In the genomic region with DNA sequence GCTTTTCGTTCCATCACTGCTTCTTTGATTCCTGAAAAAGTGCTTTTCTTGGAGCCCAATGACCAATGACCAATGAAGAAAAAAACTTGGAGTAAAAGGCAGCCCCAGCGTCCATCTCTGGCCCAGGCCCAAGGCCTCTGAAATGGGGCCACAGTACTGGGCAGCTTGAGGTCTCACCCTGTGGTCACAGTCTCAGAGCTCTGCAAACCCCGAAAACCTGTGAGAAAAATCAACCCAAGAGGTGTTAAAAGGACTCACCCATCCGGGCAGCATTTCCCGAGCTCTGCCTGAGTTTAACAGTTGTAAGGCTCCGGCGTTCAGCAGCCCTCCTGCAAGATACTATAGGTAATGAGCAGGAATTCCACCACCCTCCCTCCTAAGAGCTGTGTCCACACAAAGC, we compare ENCODE assay signal across 16 cellular contexts. TPM values are rescaled to one million over a fixed set of nuclear protein-coding genes. Genes with fewer than 3 reads are reported as not detected.
DNase-seq lines count a peak whose midpoint lies in the region; ATAC-seq and TF ChIP-seq lines count a peak whose summit lies in the region.
"Had no signal": no experiment of that assay in that cellular context is flagged by ENCODE, and none has a peak within 500 bp of the region (broad histone marks: within the 10 kb centered on the region; RNA-seq: fewer than 3 reads in every experiment).

No MANE protein-coding gene starts in this region.

- H3K27me3 ChIP-seq in CD8-positive, alpha-beta T cell (ENCODE audit: insufficient read depth, low read length), result no peaks in the 10 kb centered on the region
- H3K27me3 ChIP-seq in smooth muscle cell (ENCODE audit: low read depth) (no peaks in the 10 kb centered on the region), testis (no peaks in the 10 kb centered on the region)

- no peak overlapping the region for H2AFZ ChIP-seq in smooth muscle cell (ENCODE audit: low read depth)

- peak overlapping the region; percentile 15 for H3K27ac ChIP-seq in CD8-positive, alpha-beta T cell (ENCODE audit: low read depth, low read length)
- H3K27ac ChIP-seq in smooth muscle cell (ENCODE audit: low read depth), result peak overlapping the region; percentile 75
- no peak overlapping the region for H3K27ac ChIP-seq in testis

- peak overlapping the region; percentile 28 for H3K4me2 ChIP-seq in smooth muscle cell

- 78% methylated on average over 7 of the region's 7 CpGs for WGBS in smooth muscle cell (ENCODE audit: low lambda C conversion rate)
- WGBS in testis, 2 donors, result 84 to 94% methylated on average over 6 to 7 of the region's 7 CpGs

- peak overlapping the region; percentile 40 for H3K4me3 Mint-ChIP-seq in CD8-positive, alpha-beta T cell
- H3K4me3 Mint-ChIP-seq in activated T-helper 1 cell treated with anti-CD3 and anti-CD28 coated beads, Interleukin-12 subunit alpha, Interleukin-12 subunit beta, Interleukin-2, Interleukin-4 antibody, amounts not matched to agents 30 ng/mL and 10 ng/mL and 1 ng/mL, durations not matched to agents 14 hours and 24 hours and 36 hours, result no peak overlapping the region
- H3K4me3 Mint-ChIP-seq in immature natural killer cell, result peak overlapping the region; percentile 91 to 100 (median 96)
- H3K4me3 Mint-ChIP-seq: activated T-cell treated with anti-CD3 and anti-CD28 coated beads, Interleukin-2, amount 50 U/mL, for 24 hours had no signal

- no peak overlapping the region for H3K4me3 ChIP-seq in CD8-positive, alpha-beta T cell (ENCODE audit: low read depth, low read length)
- H3K4me3 ChIP-seq in smooth muscle cell (no peak overlapping the region), testis (no peak overlapping the region)
- H3K4me3 ChIP-seq: skin epidermis had no signal

- peaks cover 15% of the 10 kb centered on the region for H3F3A ChIP-seq in smooth muscle cell (ENCODE audit: low read depth)

- peaks cover 37% of the 10 kb centered on the region for H3K4me1 Mint-ChIP-seq in CD8-positive, alpha-beta T cell (ENCODE audit: low read depth)
- H3K4me1 Mint-ChIP-seq in activated T-helper 1 cell treated with anti-CD3 and anti-CD28 coated beads, Interleukin-12 subunit alpha, Interleukin-12 subunit beta, Interleukin-2, Interleukin-4 antibody, amounts not matched to agents 30 ng/mL and 10 ng/mL and 1 ng/mL, durations not matched to agents 14 hours and 24 hours and 36 hours (ENCODE audit: low read depth), result peaks cover 29% of the 10 kb centered on the region
- H3K4me1 Mint-ChIP-seq in immature natural killer cell, result peaks cover 74 to 79% of the 10 kb centered on the region in 2 donors

- no peaks in the 10 kb centered on the region for H3K9me3 ChIP-seq in CD8-positive, alpha-beta T cell (ENCODE audit: low read length)
- H3K9me3 ChIP-seq in smooth muscle cell (replicated peaks; ENCODE audit: low read depth) (no peaks in the 10 kb centered on the region), testis (no peaks in the 10 kb centered on the region)

- no peaks in the 10 kb centered on the region for H3K36me3 ChIP-seq in CD8-positive, alpha-beta T cell (ENCODE audit: insufficient read depth, low read length)
- H3K36me3 ChIP-seq in smooth muscle cell (ENCODE audit: low read depth) (no peaks in the 10 kb centered on the region), testis (ENCODE audit: low read depth, missing control alignments) (no peaks in the 10 kb centered on the region)

- no peaks in the 10 kb centered on the region for H3K79me2 ChIP-seq in smooth muscle cell (ENCODE audit: low read depth)

- TF ChIP-seq POLR2A in testis (IDR thresholded peaks at IDR 0.05), result no peak

- peaks cover 34% of the 10 kb centered on the region for H3K4me1 ChIP-seq in CD8-positive, alpha-beta T cell (ENCODE audit: insufficient read depth, low read length)
- H3K4me1 ChIP-seq in smooth muscle cell (ENCODE audit: low read depth), result peaks cover 10% of the 10 kb centered on the region
- H3K4me1 ChIP-seq in testis, result peaks cover 13% of the 10 kb centered on the region

- H3K9me3 Mint-ChIP-seq in CD8-positive, alpha-beta T cell, result no peaks in the 10 kb centered on the region
- no peaks in the 10 kb centered on the region for H3K9me3 Mint-ChIP-seq in activated T-helper 1 cell treated with anti-CD3 and anti-CD28 coated beads, Interleukin-12 subunit alpha, Interleukin-12 subunit beta, Interleukin-2, Interleukin-4 antibody, amounts not matched to agents 30 ng/mL and 10 ng/mL and 1 ng/mL, durations not matched to agents 14 hours and 24 hours and 36 hours
- no peaks in the 10 kb centered on the region for H3K9me3 Mint-ChIP-seq in immature natural killer cell
- H3K9me3 Mint-ChIP-seq: activated T-cell treated with anti-CD3 and anti-CD28 coated beads, Interleukin-2, amount 50 U/mL, for 24 hours; H9 had no signal

- no peak for DNase-seq in CD8-positive, alpha-beta T cell
- no peak for DNase-seq in activated T-helper 1 cell treated with anti-CD3 and anti-CD28 coated beads, Interleukin-12 subunit alpha, Interleukin-12 subunit beta, Interleukin-2, Interleukin-4 antibody, amounts not matched to agents 30 ng/mL and 10 ng/mL and 1 ng/mL, durations not matched to agents 14 hours and 24 hours and 36 hours (ENCODE audit: low spot score)
- peak; percentile 84 for DNase-seq in immature natural killer cell
- DNase-seq in smooth muscle cell (lab: John Stamatoyannopoulos, UW; ENCODE audit: unreplicated experiment), result no peak
- no peak for DNase-seq in testis
- DNase-seq in COLO829 (ENCODE audit: low spot score), result no peak
- DNase-seq: activated CD4-positive, alpha-beta T cell treated with anti-CD3 and anti-CD28 coated beads for 4 hours; activated T-cell treated with anti-CD3 and anti-CD28 coated beads, Interleukin-2, amount 50 U/mL, for 24 hours; H9; NCI-H2171 treated with DMSO at 0.1 percent for 48 hours; SIG-M5 had no signal

- ATAC-seq in CD8-positive, alpha-beta T cell, result no peak
- ATAC-seq in GM21528 (IDR thresholded peaks at IDR 0.05; ENCODE audit: low FRiP score, unreplicated experiment) (no peak), GM18870 (IDR thresholded peaks at IDR 0.05; ENCODE audit: unreplicated experiment) (no peak)

- CTCF ChIA-PET in CD8-positive, alpha-beta T cell (lab: Charles Lee), result interaction anchor here (0.7 to 1.9 kb wide), 2 partner anchors 17 to 84 kb away, joined by 3 to 6 read pairs; no protein-coding TSS in a partner anchor

- peaks cover 5% of the 10 kb centered on the region for H3K36me3 Mint-ChIP-seq in CD8-positive, alpha-beta T cell
- H3K36me3 Mint-ChIP-seq in activated T-helper 1 cell treated with anti-CD3 and anti-CD28 coated beads, Interleukin-12 subunit alpha, Interleukin-12 subunit beta, Interleukin-2, Interleukin-4 antibody, amounts not matched to agents 30 ng/mL and 10 ng/mL and 1 ng/mL, durations not matched to agents 14 hours and 24 hours and 36 hours (ENCODE audit: low read depth), result peaks cover 12% of the 10 kb centered on the region
- H3K36me3 Mint-ChIP-seq in immature natural killer cell, result peaks cover 11 to 22% (median 21%) of the 10 kb centered on the region in 3 donors

- H4K20me1 ChIP-seq in smooth muscle cell (ENCODE audit: low read depth), result peaks cover 19% of the 10 kb centered on the region

- no peak for TF ChIP-seq CTCF in CD8-positive, alpha-beta T cell (IDR thresholded peaks at IDR 0.05)
- TF ChIP-seq CTCF in smooth muscle cell (IDR thresholded peaks at IDR 0.05; ENCODE audit: borderline replicate concordance, insufficient read depth, poor library complexity, severe bottlenecking) (no peak), testis (IDR thresholded peaks at IDR 0.05) (no peak)

- H3K9ac ChIP-seq in smooth muscle cell (ENCODE audit: low read depth), result peak overlapping the region; percentile 61

- POLR2A ChIA-PET in CD8-positive, alpha-beta T cell (lab: Charles Lee), result interaction anchor here (1.3 kb wide), 1 partner anchor 10 kb away, joined by 4 read pairs; no protein-coding TSS in a partner anchor

- no peaks in the 10 kb centered on the region for H3K27me3 Mint-ChIP-seq in CD8-positive, alpha-beta T cell (ENCODE audit: low read depth)
- H3K27me3 Mint-ChIP-seq in activated T-helper 1 cell treated with anti-CD3 and anti-CD28 coated beads, Interleukin-12 subunit alpha, Interleukin-12 subunit beta, Interleukin-2, Interleukin-4 antibody, amounts not matched to agents 30 ng/mL and 10 ng/mL and 1 ng/mL, durations not matched to agents 14 hours and 24 hours and 36 hours (ENCODE audit: insufficient read depth), result peaks cover 32% of the 10 kb centered on the region
- H3K27me3 Mint-ChIP-seq in immature natural killer cell (ENCODE audit: low read depth in 3 of 3), result peaks cover 43 to 50% (median 45%) of the 10 kb centered on the region in 3 donors

- intact Hi-C loops in CD8-positive, alpha-beta T cell (cut with DNase I, micrococcal nuclease), result loop anchor here in 1 of 2 experiments (5.0 kb wide), 2 partner anchors 810 to 960 kb away; a partner anchor contains a TSS
- intact Hi-C loops in activated T-helper 1 cell treated with anti-CD3 and anti-CD28 coated beads, Interleukin-12 subunit alpha, Interleukin-12 subunit beta, Interleukin-2, Interleukin-4 antibody, amounts not matched to agents 30 ng/mL and 10 ng/mL and 1 ng/mL, durations not matched to agents 14 hours and 24 hours and 36 hours (cut with micrococcal nuclease), result no loop called here
- intact Hi-C loops in testis (cut with DNase I; ENCODE audit: low total_unique reads), result no loop called here

- H3K27ac Mint-ChIP-seq in CD8-positive, alpha-beta T cell, result peak overlapping the region; percentile 68
- peak overlapping the region; percentile 38 for H3K27ac Mint-ChIP-seq in activated T-helper 1 cell treated with anti-CD3 and anti-CD28 coated beads, Interleukin-12 subunit alpha, Interleukin-12 subunit beta, Interleukin-2, Interleukin-4 antibody, amounts not matched to agents 30 ng/mL and 10 ng/mL and 1 ng/mL, durations not matched to agents 14 hours and 24 hours and 36 hours
- H3K27ac Mint-ChIP-seq in immature natural killer cell, result peak overlapping the region; percentile 97 to 100 (median 100)
- H3K27ac Mint-ChIP-seq: activated T-cell treated with anti-CD3 and anti-CD28 coated beads, Interleukin-2, amount 50 U/mL, for 24 hours; H9 had no signal

RNA-seq across cellular contexts. Expression of a gene that starts 2.1 kb away (rescaled TPM):
- total RNA-seq in CD8-positive, alpha-beta T cell, result 10 to 100 TPM; 81.2 to 87.9 TPM
- total RNA-seq in activated T-helper 1 cell treated with anti-CD3 and anti-CD28 coated beads, Interleukin-12 subunit alpha, Interleukin-12 subunit beta, Interleukin-2, Interleukin-4 antibody, amounts not matched to agents 30 ng/mL and 10 ng/mL and 1 ng/mL, durations not matched to agents 14 hours and 24 hours and 36 hours, result 100 and 101 TPM in 2 replicates
- polyA plus RNA-seq in immature natural killer cell (1,000 to 10,000 TPM in 1 of 3 donors, 100 to 1,000 TPM in 2; 686 to 1,063 (median 771) TPM), smooth muscle cell (22.9 and 34.1 TPM in 2 replicates), testis (ENCODE audit: insufficient read depth, low read depth, low replicate concordance) (146 TPM)
- total RNA-seq in smooth muscle cell (7.0 and 10.4 TPM in 2 replicates), testis (100 to 1,000 TPM; 308 to 384 TPM)

RNA-seq across cellular contexts. Expression of a gene that starts 30.7 kb away (rescaled TPM):
- total RNA-seq in CD8-positive, alpha-beta T cell, result 1 to 10 TPM in 1 of 2 experiments, under 1 TPM in 1; 0.83 to 1.9 TPM
- 0.29 and 0.57 TPM in 2 replicates for total RNA-seq in activated T-helper 1 cell treated with anti-CD3 and anti-CD28 coated beads, Interleukin-12 subunit alpha, Interleukin-12 subunit beta, Interleukin-2, Interleukin-4 antibody, amounts not matched to agents 30 ng/mL and 10 ng/mL and 1 ng/mL, durations not matched to agents 14 hours and 24 hours and 36 hours
- not detected for polyA plus RNA-seq in immature natural killer cell
- not detected in 2 replicates for total RNA-seq in smooth muscle cell
- polyA plus RNA-seq in smooth muscle cell, result 1.2 TPM in 1 of 2 replicates, not detected in the other
- total RNA-seq in testis, result under 1 TPM; 0.50 to 0.55 TPM
- polyA plus RNA-seq in testis (ENCODE audit: insufficient read depth, low read depth, low replicate concordance), result 0.83 TPM
- total RNA-seq: cerebellum, H9 had no signal

RNA-seq across cellular contexts. Expression of a gene that starts 49.0 kb away (rescaled TPM):
- total RNA-seq in CD8-positive, alpha-beta T cell, result not detected
- total RNA-seq in activated T-helper 1 cell treated with anti-CD3 and anti-CD28 coated beads, Interleukin-12 subunit alpha, Interleukin-12 subunit beta, Interleukin-2, Interleukin-4 antibody, amounts not matched to agents 30 ng/mL and 10 ng/mL and 1 ng/mL, durations not matched to agents 14 hours and 24 hours and 36 hours, result not detected in 2 replicates
- polyA plus RNA-seq in immature natural killer cell (not detected), smooth muscle cell (not detected in 2 replicates), testis (ENCODE audit: insufficient read depth, low read depth, low replicate concordance) (2.4 TPM)
- total RNA-seq in smooth muscle cell (2.6 TPM in 1 of 2 replicates, not detected in the other), testis (1 to 10 TPM; 3.7 to 4.8 TPM)
- total RNA-seq: cerebellum, H9, omental fat pad had no signal

Comparison
In these comparisons a context has a peak if more than half of its experiments do, and no peak if none do; other contexts are left out.
1. DNase-seq: peak in immature natural killer cell (3 of 3); none in CD8-positive, alpha-beta T cell (0 of 7), activated T-helper 1 cell treated with anti-CD3 and anti-CD28 coated beads, Interleukin-12 subunit alpha, Interleukin-12 subunit beta, Interleukin-2, Interleukin-4 antibody, amounts not matched to agents 30 ng/mL and 10 ng/mL and 1 ng/mL, durations not matched to agents 14 hours and 24 hours and 36 hours (single experiment), smooth muscle cell (single experiment), testis (single experiment) and COLO829 (single experiment).
2. H3K27ac ChIP-seq: peak in CD8-positive, alpha-beta T cell (single experiment) and smooth muscle cell (single experiment); none in testis (0 of 2).
3. H3K27ac Mint-ChIP-seq: peak in every context shown above with its lines; median percentile 100 in immature natural killer cell; 68 in CD8-positive, alpha-beta T cell; 38 in activated T-helper 1 cell treated with anti-CD3 and anti-CD28 coated beads, Interleukin-12 subunit alpha, Interleukin-12 subunit beta, Interleukin-2, Interleukin-4 antibody, amounts not matched to agents 30 ng/mL and 10 ng/mL and 1 ng/mL, durations not matched to agents 14 hours and 24 hours and 36 hours.